ENCODE assay signal across 8 cellular contexts in the genomic region with DNA sequence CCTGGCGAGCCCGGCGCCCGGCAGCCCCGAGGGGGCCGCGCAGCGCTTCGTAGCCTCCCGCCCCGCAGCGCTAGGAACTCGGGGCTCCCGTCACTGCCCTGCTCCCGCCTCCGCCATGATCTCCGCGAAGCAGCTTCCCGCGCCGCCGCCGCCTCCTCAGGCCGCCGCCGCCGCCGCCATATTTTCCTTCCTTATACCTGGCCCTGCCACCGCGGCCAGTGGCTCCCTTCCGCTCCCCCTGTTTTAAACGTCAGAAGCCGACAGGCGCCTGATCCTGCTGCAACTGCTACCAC. TPM values are rescaled to one million over a fixed set of nuclear protein-coding genes. Genes with fewer than 3 reads are reported as not detected.
DNase-seq lines count a peak whose midpoint lies in the region; ATAC-seq, FAIRE-seq and TF ChIP-seq lines count a peak whose summit lies in the region.

No MANE protein-coding gene starts in this region.

- H3K4me3 ChIP-seq in SK-N-MC (peak overlapping the region; percentile 99), fibroblast of mammary gland (ENCODE audit: control insufficient read depth, low read depth, low read length) (peak overlapping the region; percentile 92), pancreas (peak overlapping the region; percentile 94 to 97 (median 96))

- H3K27me3 ChIP-seq in pancreas: no peaks in the 10 kb centered on the region

- H3K36me3 ChIP-seq in SK-N-MC (ENCODE audit: insufficient read depth, low read length): peaks cover 22% of the 10 kb centered on the region
- no peaks in the 10 kb centered on the region for H3K36me3 ChIP-seq in pancreas

- intact Hi-C loops in pancreas (cut with DNase I): no loop called here

- FAIRE-seq in pancreas (lab: Jason Lieb, UNC) (no peak), HTR-8/SVneo (lab: Jason Lieb, UNC) (no peak)

- 0 to 1% methylated on average over 19 to 34 of the region's 34 CpGs for WGBS in pancreas, 2 donors

- DNase-seq in activated gamma-delta T cell (lab: John Stamatoyannopoulos, UW): peak; percentile 66
- no peak for DNase-seq in activated gamma-delta T cell treated with Interleukin-2 at 50 U/mL for 16 hours
- no peak for DNase-seq in SK-N-MC (ENCODE audit: low read depth, low spot score)
- DNase-seq in fibroblast of mammary gland (ENCODE audit: low read depth): no peak
- DNase-seq in pancreas: no peak
- no peak for DNase-seq in DMS114 treated with DMSO at 0.1 percent for 48 hours (lab: John Stamatoyannopoulos, UW; ENCODE audit: unreplicated experiment)
- no peak for DNase-seq in HTR-8/SVneo (ENCODE audit: insufficient read length, low spot score)

- peak overlapping the region; percentile 99 for H3K9ac ChIP-seq in SK-N-MC (ENCODE audit: insufficient read length)

- H3K4me1 ChIP-seq in pancreas: peaks cover 0 to 18% (median 9%) of the 10 kb centered on the region in 3 donors

- TF ChIP-seq CTCF in fibroblast of mammary gland (conservative IDR thresholded peaks at IDR 0.05; ENCODE audit: control insufficient read depth, insufficient read depth, low read depth, low read length): no peak
- TF ChIP-seq CTCF in pancreas (IDR thresholded peaks at IDR 0.05): no peak

- H3K27ac ChIP-seq in SK-N-MC (peak overlapping the region; percentile 97), pancreas (peak overlapping the region; percentile 98 to 99 (median 99))

- H3K9me3 ChIP-seq in SK-N-MC (ENCODE audit: low read depth, low read length) (no peaks in the 10 kb centered on the region), pancreas (no peaks in the 10 kb centered on the region)

- ATAC-seq in HG02973 (IDR thresholded peaks at IDR 0.05; ENCODE audit: unreplicated experiment) (peak; percentile 21), pancreas (peak; percentile 29 to 48 (median 42))

RNA-seq across cellular contexts. Expression of a gene that starts 0.3 kb away (rescaled TPM):
- total RNA-seq in pancreas: 10 to 100 TPM; 26.2 to 48.4 (median 33.0) TPM
- 10 to 100 TPM; 34.7 to 45.7 TPM for polyA plus RNA-seq in pancreas
